ENCODE assay signal across 14 cellular contexts in genomic region chr2:136135462-136135861, GRCh38. TPM values are rescaled to one million over a fixed set of nuclear protein-coding genes. Genes with fewer than 3 reads are reported as not detected.
DNase-seq lines count a peak whose midpoint lies in the region; ATAC-seq and TF ChIP-seq lines count a peak whose summit lies in the region.
"Had no signal": no experiment of that assay in that cellular context is flagged by ENCODE, and none has a peak within 500 bp of the region (broad histone marks: within the 10 kb centered on the region; RNA-seq: fewer than 3 reads in every experiment).

No MANE protein-coding gene starts in this region.

- H3K4me3 ChIP-seq in Peyer's patch = no peak overlapping the region
- peak overlapping the region; percentile 42 for H3K4me3 ChIP-seq in thymus (ENCODE audit: low read length)
- H3K4me3 ChIP-seq: hepatocyte, left ventricle myocardium inferior, PC-9, thyroid gland had no signal

- H3K9me3 Mint-ChIP-seq in activated T-cell treated with anti-CD3 and anti-CD28 coated beads, Interleukin-2, amount 50 U/mL, for 4 hours = no peaks in the 10 kb centered on the region
- no peaks in the 10 kb centered on the region for H3K9me3 Mint-ChIP-seq in immature natural killer cell

- H3K36me3 ChIP-seq in Peyer's patch (no peaks in the 10 kb centered on the region), thymus (ENCODE audit: control insufficient read depth, insufficient read depth) (no peaks in the 10 kb centered on the region)
- H3K36me3 ChIP-seq: left ventricle myocardium inferior, thyroid gland had no signal

- intact Hi-C loops in cardiac septum (cut with DNase I) = no loop called here

- no peak for TF ChIP-seq CTCF in Peyer's patch (IDR thresholded peaks at IDR 0.05)

- no peaks in the 10 kb centered on the region for H3K36me3 Mint-ChIP-seq in activated T-cell treated with anti-CD3 and anti-CD28 coated beads, Interleukin-2, amount 50 U/mL, for 4 hours (ENCODE audit: insufficient read depth)
- no peaks in the 10 kb centered on the region for H3K36me3 Mint-ChIP-seq in immature natural killer cell

- no peaks in the 10 kb centered on the region for H3K9me3 ChIP-seq in Peyer's patch
- no peaks in the 10 kb centered on the region for H3K9me3 ChIP-seq in thymus (ENCODE audit: control insufficient read depth)
- H3K9me3 ChIP-seq: left ventricle myocardium inferior, thyroid gland had no signal

- DNase-seq in activated T-cell treated with anti-CD3 and anti-CD28 coated beads, Interleukin-2, amount 50 U/mL, for 4 hours = no peak
- DNase-seq in activated T-cell treated with anti-CD3 and anti-CD28 coated beads for 4 hours (no peak), Peyer's patch (no peak), immature natural killer cell (peak in 1 of 3 donors; percentile 14), cardiac septum (ENCODE audit: low spot score) (no peak), NCI-H2081 treated with DMSO at 0.1 percent for 48 hours (lab: John Stamatoyannopoulos, UW) (no peak), iPS-NIHi7 (ENCODE audit: extremely low spot score) (no peak)
- DNase-seq: ACHN, left ventricle myocardium inferior, nucleus accumbens, PC-9 had no signal

- no peaks in the 10 kb centered on the region for H3K27me3 ChIP-seq in Peyer's patch
- no peaks in the 10 kb centered on the region for H3K27me3 ChIP-seq in thymus (ENCODE audit: control insufficient read depth, insufficient read depth)
- H3K27me3 ChIP-seq: hepatocyte, thyroid gland had no signal

- peaks cover 97% of the 10 kb centered on the region for H3K4me1 Mint-ChIP-seq in activated T-cell treated with anti-CD3 and anti-CD28 coated beads, Interleukin-2, amount 50 U/mL, for 4 hours (ENCODE audit: low read depth)
- H3K4me1 Mint-ChIP-seq in immature natural killer cell = peaks cover 90% of the 10 kb centered on the region in 2 donors

- H3K4me1 ChIP-seq in Peyer's patch = peaks cover 0 to 65% (median 18%) of the 10 kb centered on the region in 4 donors
- peaks cover 65% of the 10 kb centered on the region for H3K4me1 ChIP-seq in thymus (ENCODE audit: control insufficient read depth, insufficient read depth, low read length)
- H3K4me1 ChIP-seq: thyroid gland had no signal

- no peak for TF ChIP-seq POLR2A in Peyer's patch (IDR thresholded peaks at IDR 0.05)

- H3K27ac ChIP-seq in Peyer's patch = peak overlapping the region; percentile 84 to 97 (median 90)
- peak overlapping the region; percentile 99 for H3K27ac ChIP-seq in thymus (ENCODE audit: low read depth)
- H3K27ac ChIP-seq: hepatocyte, left ventricle myocardium inferior, thyroid gland had no signal

- peak overlapping the region; percentile 95 to 99 (median 98) for H3K27ac Mint-ChIP-seq in immature natural killer cell

- H3K27me3 Mint-ChIP-seq in activated T-cell treated with anti-CD3 and anti-CD28 coated beads, Interleukin-2, amount 50 U/mL, for 4 hours (ENCODE audit: low read depth) = no peaks in the 10 kb centered on the region
- peaks cover 28 to 71% (median 30%) of the 10 kb centered on the region in 3 donors for H3K27me3 Mint-ChIP-seq in immature natural killer cell (ENCODE audit: low read depth in 3 of 3)

- no peak for ATAC-seq in activated T-cell treated with anti-CD3 and anti-CD28 coated beads, Interleukin-2, amount 50 U/mL, for 4 hours

- peak overlapping the region; percentile 35 for H3K4me3 Mint-ChIP-seq in activated T-cell treated with anti-CD3 and anti-CD28 coated beads, Interleukin-2, amount 50 U/mL, for 4 hours
- H3K4me3 Mint-ChIP-seq in immature natural killer cell = peak overlapping the region in 3 of 5 donors; percentile 70 to 80 (median 71)

RNA-seq across cellular contexts. Expression of gene CXCR4, which starts 17.5 kb away (rescaled TPM):
- 10 to 100 TPM; 17.6 to 28.5 (median 24.0) TPM for total RNA-seq in activated T-cell treated with anti-CD3 and anti-CD28 coated beads, Interleukin-2, amount 50 U/mL, for 4 hours
- total RNA-seq in Peyer's patch = 100 to 1,000 TPM in 1 of 4 donors, 10 to 100 TPM in 2, 1 to 10 TPM in 1; 4.9 to 446 (median 22.2) TPM
- polyA plus RNA-seq in immature natural killer cell = 100 to 1,000 TPM; 147 to 758 (median 582) TPM
- polyA plus RNA-seq in thymus = 942 TPM
- 4.4 TPM for total RNA-seq in cardiac septum
